ENCODE assay signal across 15 cellular contexts in the genomic region with DNA sequence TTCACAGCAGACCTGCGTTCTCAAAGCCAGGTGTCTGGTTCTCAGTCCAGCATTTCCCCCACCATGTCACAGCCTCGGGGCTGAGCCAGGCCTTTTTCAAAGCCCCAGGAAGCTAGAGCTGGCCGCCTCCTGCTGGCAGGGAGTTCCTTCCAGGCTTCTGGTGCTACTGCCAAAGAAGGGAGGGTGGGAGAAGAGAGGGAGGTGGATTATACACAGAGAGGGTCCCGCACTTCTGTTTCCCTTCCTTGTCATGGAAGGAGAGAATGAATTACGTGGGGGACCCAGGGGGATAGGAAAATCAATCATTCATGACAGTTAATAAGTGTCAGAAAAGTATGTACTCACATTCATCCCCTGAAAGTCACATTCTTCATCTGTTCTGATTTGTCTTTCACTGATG. TPM values are rescaled to one million over a fixed set of nuclear protein-coding genes. Genes with fewer than 3 reads are reported as not detected.
A peak's percentile ranks its signal among the peaks of the same experiment; 100 is the strongest.
DNase-seq lines count a peak whose midpoint lies in the region; ATAC-seq and TF ChIP-seq lines count a peak whose summit lies in the region.
"Had no signal": no experiment of that assay in that cellular context is flagged by ENCODE, and none has a peak within 500 bp of the region (broad histone marks: within the 10 kb centered on the region; RNA-seq: fewer than 3 reads in every experiment).

No MANE protein-coding gene starts in this region.

- H3K4me3 ChIP-seq in fibroblast of mammary gland (ENCODE audit: control insufficient read depth, low read depth, low read length): no peak overlapping the region
- peak overlapping the region; percentile 54 for H3K4me3 ChIP-seq in psoas muscle
- H3K4me3 ChIP-seq: colonic mucosa, lung, skin epidermis had no signal

- peak overlapping the region; percentile 58 for H3K27ac ChIP-seq in psoas muscle
- H3K27ac ChIP-seq: colonic mucosa, skin epidermis, uterus had no signal

- intact Hi-C loops in psoas muscle (cut with DNase I): no loop called here

- H3K9me3 ChIP-seq in psoas muscle: no peaks in the 10 kb centered on the region
- H3K9me3 ChIP-seq: colonic mucosa, uterus had no signal

- WGBS in psoas muscle, 3 donors: 16 to 24% (median 18%) methylated on average over 5 of the region's 5 CpGs

- peak; percentile 53 to 70 (median 58) for ATAC-seq in psoas muscle
- no peak for ATAC-seq in GM19467 (IDR thresholded peaks at IDR 0.05; ENCODE audit: unreplicated experiment)
- no peak for ATAC-seq in GM21381 (IDR thresholded peaks at IDR 0.05; ENCODE audit: unreplicated experiment)
- ATAC-seq in HG03521 (IDR thresholded peaks at IDR 0.05; ENCODE audit: unreplicated experiment): no peak

- peak; percentile 25 for TF ChIP-seq CTCF in fibroblast of mammary gland (conservative IDR thresholded peaks at IDR 0.05; ENCODE audit: control insufficient read depth, insufficient read depth, low read depth, low read length)
- no peak for TF ChIP-seq CTCF in psoas muscle (IDR thresholded peaks at IDR 0.05)

- peaks cover 5% of the 10 kb centered on the region for H3K4me1 ChIP-seq in psoas muscle
- H3K4me1 ChIP-seq: colonic mucosa, uterus had no signal

- no peaks in the 10 kb centered on the region for H3K27me3 ChIP-seq in psoas muscle (ENCODE audit: insufficient read depth in 3 of 3, low read length in 2 of 3)
- H3K27me3 ChIP-seq: uterus had no signal

- H3K36me3 ChIP-seq in psoas muscle (ENCODE audit: insufficient read depth in 1 of 2, low read depth in 1 of 2): no peaks in the 10 kb centered on the region
- H3K36me3 ChIP-seq: colonic mucosa, uterus had no signal

- peak; percentile 87 for DNase-seq in ELF-1 (ENCODE audit: low read depth, low spot score)
- DNase-seq in amygdala (lab: John Stamatoyannopoulos, UW): peak in 33 of 56 donors; percentile 10 to 74 (median 36)
- DNase-seq in fibroblast of mammary gland (ENCODE audit: low read depth): no peak
- DNase-seq in psoas muscle: no peak
- no peak for DNase-seq in dedifferentiated amniotic fluid mesenchymal stem cell (ENCODE audit: extremely low spot score)
- DNase-seq: activated CD4-positive, alpha-beta T cell treated with anti-CD3 and anti-CD28 coated beads for 1 hour; colonic mucosa; uterus had no signal

RNA-seq across cellular contexts. Expression of gene LGI1, which starts 0.6 kb away (rescaled TPM):
- 1 to 10 TPM; 1.3 to 7.3 (median 2.6) TPM for total RNA-seq in psoas muscle
- polyA plus RNA-seq in psoas muscle: 1 to 10 TPM in 2 of 3 donors, under 1 TPM in 1; 0.20 to 1.4 (median 1.4) TPM
- total RNA-seq: HT-29, SK-MEL-5 had no signal
- polyA plus RNA-seq: lung had no signal

RNA-seq across cellular contexts. Expression of gene FRA10AC1, which starts 54.7 kb away (rescaled TPM):
- total RNA-seq in psoas muscle: 10 to 100 TPM in 3 of 4 donors, 1 to 10 TPM in 1; 6.7 to 14.0 (median 13.4) TPM
- 10 to 100 TPM in 1 of 3 donors, 1 to 10 TPM in 2; 6.4 to 15.0 (median 7.2) TPM for polyA plus RNA-seq in psoas muscle

Comparison
In these comparisons a context has a peak if more than half of its experiments do, and no peak if none do; other contexts are left out.
1. DNase-seq: peak in ELF-1 (single experiment) and amygdala (33 of 56); none in fibroblast of mammary gland (single experiment), psoas muscle (0 of 2) and dedifferentiated amniotic fluid mesenchymal stem cell (single experiment).
2. ATAC-seq: peak in psoas muscle (4 of 4); none in GM19467 (single experiment), GM21381 (single experiment) and HG03521 (single experiment).